ENCODE assay signal across 20 cellular contexts in the genomic region with DNA sequence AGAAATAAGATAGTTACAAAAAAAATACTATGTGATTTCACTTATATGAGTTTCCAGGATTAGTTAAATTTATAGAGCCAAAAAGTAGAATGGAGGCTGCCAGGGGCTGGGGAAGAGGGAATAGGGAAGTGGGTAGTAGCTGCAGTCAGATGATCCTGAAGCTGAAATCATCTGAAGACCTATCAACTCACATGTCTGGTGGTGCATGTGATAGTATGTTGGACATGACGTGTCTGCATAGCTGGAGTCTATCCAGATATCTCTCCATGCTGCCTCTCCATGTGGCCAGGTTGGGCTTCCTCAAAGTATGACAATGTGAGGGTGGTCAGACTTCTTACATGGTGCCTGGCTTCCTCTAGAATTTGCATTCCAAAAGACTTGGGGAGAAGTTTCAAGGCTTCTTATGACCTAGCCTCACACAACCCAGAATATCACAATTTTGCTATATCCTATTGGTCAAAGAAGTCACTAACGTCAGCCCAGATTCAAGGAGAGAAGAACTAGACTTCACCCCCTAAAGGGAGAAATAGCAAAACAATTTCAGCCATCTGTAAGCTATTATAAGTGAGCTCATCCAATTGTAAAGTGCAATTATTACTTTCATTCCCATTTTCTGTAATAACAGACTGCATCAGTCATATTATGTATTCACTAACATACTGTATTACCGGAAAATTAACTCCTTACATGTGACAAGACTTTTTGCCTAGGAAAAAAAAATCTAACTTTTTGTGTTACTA.
"Had no signal": no experiment of that assay in that cellular context is flagged by ENCODE, and none has a peak within 500 bp of the region (broad histone marks: within the 10 kb centered on the region; RNA-seq: fewer than 3 reads in every experiment).

No MANE protein-coding gene starts in this region.

- H3K9ac ChIP-seq: parathyroid adenoma had no signal

- H2AFZ ChIP-seq: parathyroid adenoma had no signal

- H3K36me3 ChIP-seq: brain microvascular endothelial cell, heart left ventricle, right lobe of liver, suprapubic skin, tibial nerve, uterus, WERI-Rb-1 had no signal

- DNase-seq: activated CD4-positive, alpha-beta T cell treated with anti-CD3 and anti-CD28 coated beads, Interleukin-2, amount 50 U/mL, for 1 hour; activated CD4-positive, CD25-positive, alpha-beta regulatory T cell treated with anti-CD3 and anti-CD28 coated beads, Interleukin-2, amount 50 U/mL, for 72 hours; activated CD8-positive, alpha-beta T cell treated with anti-CD3 and anti-CD28 coated beads, Interleukin-2, amount 10 ng/mL, durations not matched to agents 7 days and 5 days; aorta; brain microvascular endothelial cell; central memory CD4-positive, alpha-beta T cell; effector memory CD4-positive, alpha-beta T cell; heart left ventricle; left cardiac atrium; nephron progenitor cell; right lobe of liver; stimulated activated CD4-positive, alpha-beta T cell treated with anti-CD3 and anti-CD28 coated beads, Interleukin-1b, Interleukin-23, amount 100 ng/mL, for 48 hours; stimulated activated naive CD8-positive, alpha-beta T cell treated with anti-CD3 and anti-CD28 coated beads, Interleukin-15, amount 100 ng/mL, for 72 hours; uterus; WERI-Rb-1 had no signal

- H3K9me3 ChIP-seq: right lobe of liver, suprapubic skin, uterus had no signal

- H3K27me3 ChIP-seq: brain microvascular endothelial cell, right lobe of liver, suprapubic skin, tibial nerve, uterus had no signal

- H3K79me2 ChIP-seq: parathyroid adenoma had no signal

- ATAC-seq: activated CD8-positive, alpha-beta T cell treated with anti-CD3 and anti-CD28 coated beads, Interleukin-2, amount 10 ng/mL, durations not matched to agents 7 days and 5 days; activated naive CD4-positive, alpha-beta T cell treated with anti-CD3 and anti-CD28 coated beads, Interleukin-2, amount 50 U/mL, for 72 hours; heart left ventricle; left cardiac atrium; stimulated activated naive CD8-positive, alpha-beta T cell treated with anti-CD3 and anti-CD28 coated beads, Interleukin-15, amount 100 ng/mL, for 72 hours had no signal

- H3K4me3 ChIP-seq: heart left ventricle, right lobe of liver, skin epidermis, suprapubic skin, tibial nerve, uterus had no signal

- H3K27ac ChIP-seq: brain microvascular endothelial cell, heart left ventricle, parathyroid adenoma, right lobe of liver, suprapubic skin, tibial nerve, uterus, WERI-Rb-1 had no signal

- H3K4me1 ChIP-seq: parathyroid adenoma, right lobe of liver, uterus had no signal
